Comparison of ENCODE assay signal across 8 cellular contexts in genomic region chr19:45716314-45717130, GRCh38. TPM values are rescaled to one million over a fixed set of nuclear protein-coding genes. Genes with fewer than 3 reads are reported as not detected.
DNase-seq lines count a peak whose midpoint lies in the region; ATAC-seq and TF ChIP-seq lines count a peak whose summit lies in the region.

No MANE protein-coding gene starts in this region.

- H3K4me1 ChIP-seq in mononuclear cell (ENCODE audit: insufficient read depth, low read length): peaks cover 24% of the 10 kb centered on the region
- peaks cover 15% of the 10 kb centered on the region for H3K4me1 ChIP-seq in upper lobe of right lung

- H3K4me3 ChIP-seq in mononuclear cell (ENCODE audit: low read length): peak overlapping the region; percentile 84
- H3K4me3 ChIP-seq in upper lobe of right lung: peak overlapping the region; percentile 69

- peak overlapping the region; percentile 81 to 95 for H3K27ac Mint-ChIP-seq in effector memory CD8-positive, alpha-beta T cell

- H3K36me3 Mint-ChIP-seq in effector memory CD8-positive, alpha-beta T cell (ENCODE audit: insufficient read depth): peaks cover 24% of the 10 kb centered on the region

- peaks cover 20 to 25% of the 10 kb centered on the region in 2 donors for H3K4me1 Mint-ChIP-seq in effector memory CD8-positive, alpha-beta T cell (ENCODE audit: low read depth in 2 of 2)

- no peak for ATAC-seq in effector memory CD8-positive, alpha-beta T cell (replicated peaks)
- ATAC-seq in upper lobe of right lung: no peak
- no peak for ATAC-seq in HG03342 (IDR thresholded peaks at IDR 0.05; ENCODE audit: unreplicated experiment)

- peak overlapping the region; percentile 95 to 96 for H3K4me3 Mint-ChIP-seq in effector memory CD8-positive, alpha-beta T cell

- no peaks in the 10 kb centered on the region for H3K27me3 ChIP-seq in mononuclear cell (ENCODE audit: insufficient read depth, low read length)
- H3K27me3 ChIP-seq in upper lobe of right lung: no peaks in the 10 kb centered on the region

- intact Hi-C loops in upper lobe of right lung (cut with DNase I): no loop called here

- peak overlapping the region; percentile 68 for H3K27ac ChIP-seq in upper lobe of right lung

- H3K9me3 Mint-ChIP-seq in effector memory CD8-positive, alpha-beta T cell: no peaks in the 10 kb centered on the region

- DNase-seq in AG08395 (ENCODE audit: low spot score): peak; percentile 31
- DNase-seq in HK-2 (ENCODE audit: unreplicated experiment): peak; percentile 37
- peak; percentile 51 for DNase-seq in UCSD-AML1 (lab: John Stamatoyannopoulos, UW; ENCODE audit: unreplicated experiment)
- peak in 1 of 3 experiments; percentile 14 for DNase-seq in effector memory CD8-positive, alpha-beta T cell
- DNase-seq in upper lobe of right lung: no peak
- no peak for DNase-seq in SW 1271 (lab: John Stamatoyannopoulos, UW)

- H3K9me3 ChIP-seq in mononuclear cell (ENCODE audit: low read depth, low read length): no peaks in the 10 kb centered on the region
- no peaks in the 10 kb centered on the region for H3K9me3 ChIP-seq in upper lobe of right lung

- peaks cover 16% of the 10 kb centered on the region for H3K36me3 ChIP-seq in upper lobe of right lung

- no peak for TF ChIP-seq CTCF in upper lobe of right lung (IDR thresholded peaks at IDR 0.05)

- no peaks in the 10 kb centered on the region for H3K27me3 Mint-ChIP-seq in effector memory CD8-positive, alpha-beta T cell

RNA-seq across cellular contexts. Expression of gene FBXO46, which starts 14.2 kb away (rescaled TPM):
- total RNA-seq in mononuclear cell: 8.0 TPM
- total RNA-seq in upper lobe of right lung: 16.5 TPM

RNA-seq across cellular contexts. Expression of gene MEIOSIN, which starts 16.7 kb away (rescaled TPM):
- total RNA-seq in mononuclear cell (not detected), upper lobe of right lung (not detected)

RNA-seq across cellular contexts. Expression of gene QPCTL, which starts 24.1 kb away (rescaled TPM):
- total RNA-seq in mononuclear cell: 2.5 TPM
- total RNA-seq in upper lobe of right lung: 7.0 TPM

RNA-seq across cellular contexts. Expression of gene SNRPD2, which starts 24.8 kb away (rescaled TPM):
- total RNA-seq in mononuclear cell (158 TPM), upper lobe of right lung (188 TPM)

RNA-seq across cellular contexts. Expression of gene GIPR, which starts 48.5 kb away (rescaled TPM):
- 1.2 TPM for total RNA-seq in mononuclear cell
- total RNA-seq in upper lobe of right lung: 4.8 TPM

Comparison
In these comparisons a context has a peak if more than half of its experiments do, and no peak if none do; other contexts are left out.
1. DNase-seq: peak in AG08395 (single experiment), HK-2 (single experiment) and UCSD-AML1 (single experiment); none in upper lobe of right lung (single experiment) and SW 1271 (0 of 2).